8 cellular contexts compared by ENCODE assay signal in the genomic region with DNA sequence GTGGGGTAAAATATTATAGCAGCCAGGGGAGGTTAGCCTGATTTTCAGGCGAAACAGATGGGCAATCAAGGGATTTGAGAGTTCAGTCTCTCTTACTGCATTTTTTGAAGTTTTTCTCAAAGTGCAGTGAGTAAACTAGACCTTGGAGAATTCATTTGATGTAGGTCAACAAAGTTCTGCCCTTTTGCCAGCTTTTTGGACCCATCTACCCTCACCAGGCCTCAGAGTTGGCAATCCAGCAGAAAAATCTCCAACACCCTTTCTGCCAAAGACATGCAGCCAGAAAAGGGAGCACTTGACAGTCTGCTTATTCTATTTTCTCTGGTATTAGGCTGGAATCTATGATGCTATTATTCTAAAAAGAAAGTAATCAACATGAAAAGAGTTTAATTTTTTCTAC.
"Had no signal": no experiment of that assay in that cellular context is flagged by ENCODE, and none has a peak within 500 bp of the region (broad histone marks: within the 10 kb centered on the region; RNA-seq: fewer than 3 reads in every experiment).

No MANE protein-coding gene starts in this region.

- H3K36me3 ChIP-seq: HAP-1 had no signal

- H3K4me3 ChIP-seq: GM23338, HAP-1 had no signal

- H3K4me2 ChIP-seq: GM23338, KMS-11 had no signal

- H3K9me3 ChIP-seq: HAP-1 had no signal

- H3K4me1 ChIP-seq: HAP-1 had no signal

- H3K9ac ChIP-seq: KMS-11 had no signal

- DNase-seq: H7, HFFc6, KBM-7 had no signal

- FAIRE-seq: HTR-8/SVneo had no signal

- H3K27ac ChIP-seq: KMS-11 had no signal

- ATAC-seq: GM23338, HCT116 had no signal
